In genomic region chr16:8806272-8806983, GRCh38 we compare ENCODE assay signal across 18 cellular contexts. TPM values are rescaled to one million over a fixed set of nuclear protein-coding genes. Genes with fewer than 3 reads are reported as not detected.
A peak's percentile ranks its signal among the peaks of the same experiment; 100 is the strongest.
DNase-seq lines count a peak whose midpoint lies in the region; ATAC-seq, FAIRE-seq and TF ChIP-seq lines count a peak whose summit lies in the region.
"Had no signal": no experiment of that assay in that cellular context is flagged by ENCODE, and none has a peak within 500 bp of the region (broad histone marks: within the 10 kb centered on the region; RNA-seq: fewer than 3 reads in every experiment).

No MANE protein-coding gene starts in this region.

- RAD21 ChIA-PET in GM12878 (lab: Charles Lee; ENCODE audit: unreplicated experiment): interaction anchor here (0.9 kb wide), 1 partner anchor 9 kb away, joined by 3 read pairs; the partner anchor contains the start of gene TMEM186

- H3K9me2 ChIP-seq in OCI-LY7 (ENCODE audit: insufficient read depth, low read length): no peaks in the 10 kb centered on the region

- FAIRE-seq in GM12878 (lab: Jason Lieb, UNC): no peak
- FAIRE-seq: A204.1, HTR-8/SVneo had no signal

- H3K4me3 ChIP-seq in AG10803 (ENCODE audit: low read length): no peak overlapping the region
- H3K4me3 ChIP-seq in OCI-LY7 (ENCODE audit: low read depth, low read length, poor library complexity, severe bottlenecking): no peak overlapping the region
- no peak overlapping the region for H3K4me3 ChIP-seq in GM12878
- H3K4me3 ChIP-seq in colonic mucosa: no peak overlapping the region
- H3K4me3 ChIP-seq: HAP-1 had no signal

- no peak overlapping the region for H3K27ac Mint-ChIP-seq in activated T-helper 1 cell treated with anti-CD3 and anti-CD28 coated beads, Interleukin-12 subunit alpha, Interleukin-12 subunit beta, Interleukin-2, Interleukin-4 antibody, amounts not matched to agents 30 ng/mL and 10 ng/mL and 1 ng/mL, durations not matched to agents 14 hours and 24 hours and 36 hours

- 95% methylated on average over 13 of the region's 13 CpGs for WGBS in GM12878 (ENCODE audit: insufficient coverage, insufficient replicate concordance, low lambda C conversion rate, missing lambda C conversion rate)

- no peak for TF ChIP-seq RAD21 in GM12878 (IDR thresholded peaks at IDR 0.05; ENCODE audit: insufficient read depth, low read depth, low read length)

- TSS peak; percentile 0 for BruUV-seq in OCI-LY7 (replicated peaks; lab: Mats Ljungman, UMichigan)
- BruUV-seq in GM12878 (replicated peaks; lab: Mats Ljungman, UMichigan): TSS peak; percentile 10

- H3K9ac ChIP-seq in GM12878 (ENCODE audit: control insufficient read depth, insufficient read depth, low read length) (no peak overlapping the region), colonic mucosa (ENCODE audit: low read depth in 2 of 2, low read length in 2 of 2) (no peak overlapping the region)

- SMC1A ChIA-PET in GM12878 (lab: Charles Lee; ENCODE audit: uncharacterized antibody, unreplicated experiment): interaction anchor here (0.8 to 1.2 kb wide), 2 partner anchors 11 to 12 kb away, joined by 3 to 5 read pairs; no protein-coding TSS in a partner anchor

- H3K27me3 ChIP-seq in GM12878 (replicated peaks in 1 of 2; ENCODE audit: control insufficient read depth in 2 of 2, insufficient read depth in 2 of 2, low read length in 1 of 2) (no peaks in the 10 kb centered on the region), colonic mucosa (no peaks in the 10 kb centered on the region)

- no peaks in the 10 kb centered on the region for H4K20me1 ChIP-seq in OCI-LY7 (ENCODE audit: insufficient read depth, low read length)
- H4K20me1 ChIP-seq in GM12878 (ENCODE audit: control insufficient read depth, insufficient read depth): no peaks in the 10 kb centered on the region

- TF ChIP-seq CTCF in AG10803 (conservative IDR thresholded peaks at IDR 0.05; ENCODE audit: low read length) (no peak), OCI-LY7 (conservative IDR thresholded peaks at IDR 0.05; ENCODE audit: low read length) (no peak), GM12878 (IDR thresholded peaks at IDR 0.05 in 2 of 3, conservative IDR thresholded peaks at IDR 0.05 in 1 of 3; ENCODE audit: control insufficient read depth in 2 of 3, extremely low read depth in 1 of 3, insufficient read depth in 1 of 3, low read depth in 3 of 3, low read length in 3 of 3) (no peak), colonic mucosa (IDR thresholded peaks at IDR 0.05) (no peak)

- H3K27ac ChIP-seq in OCI-LY7 (ENCODE audit: low read depth, low read length, poor library complexity, severe bottlenecking): no peak overlapping the region
- no peak overlapping the region for H3K27ac ChIP-seq in GM12878 (ENCODE audit: control insufficient read depth, insufficient read depth)
- H3K27ac ChIP-seq in colonic mucosa: no peak overlapping the region
- H3K27ac ChIP-seq: HL-60 had no signal

- in situ Hi-C loops in GM12878 (cut with MboI): no loop called here

- H3K36me3 ChIP-seq in OCI-LY7 (ENCODE audit: insufficient read depth, low read length) (peaks cover 98% of the 10 kb centered on the region), GM12878 (ENCODE audit: control insufficient read depth in 2 of 2, insufficient read depth in 2 of 2, low read length in 1 of 2) (peaks cover 18 to 53% of the 10 kb centered on the region in 2 experiments), colonic mucosa (peaks cover 53% of the 10 kb centered on the region)

- TF ChIP-seq EP300 in GM12878 (IDR thresholded peaks at IDR 0.05; ENCODE audit: borderline replicate concordance in 1 of 2, control insufficient read depth in 1 of 2, low read depth in 2 of 2, low read length in 2 of 2): no peak

- no peak for ATAC-seq in GM12878

- no peaks in the 10 kb centered on the region for H3K27me3 Mint-ChIP-seq in activated T-helper 1 cell treated with anti-CD3 and anti-CD28 coated beads, Interleukin-12 subunit alpha, Interleukin-12 subunit beta, Interleukin-2, Interleukin-4 antibody, amounts not matched to agents 30 ng/mL and 10 ng/mL and 1 ng/mL, durations not matched to agents 14 hours and 24 hours and 36 hours (ENCODE audit: insufficient read depth)

- H3K79me2 ChIP-seq in OCI-LY7 (ENCODE audit: insufficient read depth, low read depth, low read length): peaks cover 16% of the 10 kb centered on the region; the same call in 1 of the 2 replicates
- peaks cover 17% of the 10 kb centered on the region for H3K79me2 ChIP-seq in GM12878 (ENCODE audit: control insufficient read depth, insufficient read depth, low read length)

- H3K9me3 ChIP-seq in OCI-LY7 (ENCODE audit: low read length): no peaks in the 10 kb centered on the region
- no peaks in the 10 kb centered on the region for H3K9me3 ChIP-seq in GM12878 (replicated peaks; ENCODE audit: control insufficient read depth, insufficient read depth, low read length)
- H3K9me3 ChIP-seq in colonic mucosa: no peaks in the 10 kb centered on the region
- H3K9me3 ChIP-seq: HAP-1 had no signal

- H3K9me3 Mint-ChIP-seq in activated T-helper 1 cell treated with anti-CD3 and anti-CD28 coated beads, Interleukin-12 subunit alpha, Interleukin-12 subunit beta, Interleukin-2, Interleukin-4 antibody, amounts not matched to agents 30 ng/mL and 10 ng/mL and 1 ng/mL, durations not matched to agents 14 hours and 24 hours and 36 hours: no peaks in the 10 kb centered on the region
- H3K9me3 Mint-ChIP-seq: CD14-positive monocyte had no signal

- H3K4me1 Mint-ChIP-seq in activated T-helper 1 cell treated with anti-CD3 and anti-CD28 coated beads, Interleukin-12 subunit alpha, Interleukin-12 subunit beta, Interleukin-2, Interleukin-4 antibody, amounts not matched to agents 30 ng/mL and 10 ng/mL and 1 ng/mL, durations not matched to agents 14 hours and 24 hours and 36 hours (ENCODE audit: low read depth): peaks cover 7% of the 10 kb centered on the region
- H3K4me1 Mint-ChIP-seq: CD14-positive monocyte had no signal

- intact Hi-C loops in OCI-LY7 (cut with micrococcal nuclease; ENCODE audit: unreplicated experiment) (no loop called here), GM12878 (cut with micrococcal nuclease; ENCODE audit: unreplicated experiment) (no loop called here), colonic mucosa (cut with DNase I) (loop anchor here (10.0 kb wide), 1 partner anchor 48 kb away; no protein-coding TSS in a partner anchor)
- intact Hi-C loops in activated T-helper 1 cell treated with anti-CD3 and anti-CD28 coated beads, Interleukin-12 subunit alpha, Interleukin-12 subunit beta, Interleukin-2, Interleukin-4 antibody, amounts not matched to agents 30 ng/mL and 10 ng/mL and 1 ng/mL, durations not matched to agents 14 hours and 24 hours and 36 hours (cut with micrococcal nuclease): no loop called here

- H3K36me3 Mint-ChIP-seq in activated T-helper 1 cell treated with anti-CD3 and anti-CD28 coated beads, Interleukin-12 subunit alpha, Interleukin-12 subunit beta, Interleukin-2, Interleukin-4 antibody, amounts not matched to agents 30 ng/mL and 10 ng/mL and 1 ng/mL, durations not matched to agents 14 hours and 24 hours and 36 hours (ENCODE audit: low read depth): peaks cover 56% of the 10 kb centered on the region

- H2AFZ ChIP-seq in OCI-LY7 (ENCODE audit: low read length) (no peak overlapping the region), GM12878 (ENCODE audit: control insufficient read depth, low read depth, low read length) (no peak overlapping the region)

- CTCF ChIA-PET in OCI-LY7 (lab: Charles Lee; ENCODE audit: unreplicated experiment) (no interaction called here), GM12878 (lab: Yijun Ruan, JAX) (interaction anchor here (0.6 to 1.2 kb wide), 2 partner anchors 10 to 189 kb away, joined by 3 to 5 read pairs; no protein-coding TSS in a partner anchor)

- TF ChIP-seq POLR2A in GM12878 (IDR thresholded peaks at IDR 0.05; ENCODE audit: low read depth, low read length): no peak

- H3K4me1 ChIP-seq in OCI-LY7 (ENCODE audit: insufficient read depth, low read length, poor library complexity, severe bottlenecking) (no peaks in the 10 kb centered on the region), GM12878 (ENCODE audit: control insufficient read depth, insufficient read depth, low read length) (no peaks in the 10 kb centered on the region), colonic mucosa (no peaks in the 10 kb centered on the region)
- H3K4me1 ChIP-seq: HAP-1 had no signal

- no peak overlapping the region for H3K4me3 Mint-ChIP-seq in activated T-helper 1 cell treated with anti-CD3 and anti-CD28 coated beads, Interleukin-12 subunit alpha, Interleukin-12 subunit beta, Interleukin-2, Interleukin-4 antibody, amounts not matched to agents 30 ng/mL and 10 ng/mL and 1 ng/mL, durations not matched to agents 14 hours and 24 hours and 36 hours
- H3K4me3 Mint-ChIP-seq: CD14-positive monocyte had no signal

- POLR2A ChIA-PET in OCI-LY7 (lab: Charles Lee): interaction anchor here (0.6 kb wide), 1 partner anchor 34 kb away, joined by 3 read pairs; no protein-coding TSS in a partner anchor
- POLR2A ChIA-PET in GM12878 (lab: Charles Lee): interaction anchor here (1.0 kb wide), 1 partner anchor 15 kb away, joined by 4 read pairs; no protein-coding TSS in a partner anchor

- H3K4me2 ChIP-seq in OCI-LY7 (ENCODE audit: low read length) (no peak overlapping the region), GM12878 (ENCODE audit: control insufficient read depth, insufficient read depth) (no peak overlapping the region)

- DNase-seq in AG10803 (ENCODE audit: low read depth) (peak; percentile 15), OCI-LY7 (ENCODE audit: low spot score) (no peak), GM12878 (ENCODE audit: low read depth, low spot score) (no peak), fibroblast of peridontal ligament (ENCODE audit: extremely low read depth) (peak; percentile 31), activated gamma-delta T cell treated with Interleukin-2 at 50 U/mL for 16 hours (no peak), colonic mucosa (no peak), NCI-H524 treated with DMSO at 0.1 percent for 48 hours (lab: John Stamatoyannopoulos, UW) (no peak)
- DNase-seq in activated T-helper 1 cell treated with anti-CD3 and anti-CD28 coated beads, Interleukin-12 subunit alpha, Interleukin-12 subunit beta, Interleukin-2, Interleukin-4 antibody, amounts not matched to agents 30 ng/mL and 10 ng/mL and 1 ng/mL, durations not matched to agents 14 hours and 24 hours and 36 hours (ENCODE audit: low spot score): no peak
- DNase-seq: DMS 273 treated with DMSO at 0.1 percent for 48 hours, NCI-H187 treated with DMSO at 0.1 percent for 48 hours, NCI-H345, NCI-H526 treated with DMSO at 0.1 percent for 48 hours, SIG-M5 had no signal

RNA-seq across cellular contexts. Expression of gene PMM2, which starts 8.8 kb away (rescaled TPM):
- 39.1 and 41.1 TPM in 2 replicates for total RNA-seq in OCI-LY7 (2014; rRNA removed; shearing (Covaris generic))
- total RNA-seq in OCI-LY7 (2022) (44.5 and 53.9 TPM in 2 replicates), GM12878 (2014; rRNA removed) (52.0 and 52.3 TPM in 2 replicates), GM12878 (2014; rRNA removed; fragmentation: Illumina TruSeq; extraction: Trizol) (56.2 and 58.1 TPM in 2 replicates), GM12878 (2021) (51.6 and 61.4 TPM in 2 replicates), colonic mucosa (10 to 100 TPM; 60.7 to 88.1 TPM)
- 171 and 173 TPM in 2 replicates for total RNA-seq in GM12878 (2013; cell fraction: nucleolus; rRNA removed)
- polyA plus RNA-seq in GM12878 (2011; ENCODE audit: low read depth): 31.9 TPM
- polyA plus RNA-seq in GM12878 (2011; rRNA removed) (33.2 and 46.7 TPM in 2 replicates), GM12878 (2014; fragmentation: Illumina TruSeq; extraction: Trizol) (69.4 and 108 TPM in 2 replicates), GM12878 (2014; fragmentation: Nextera tagmentation; extraction: Ambion mirVana) (10 to 100 TPM; 22.6 to 24.2 TPM), GM12878 (2014; rRNA removed) (57.5 TPM in 2 replicates), GM12878 (2016; fragmentation: Nextera tagmentation; extraction: Ambion mirVana) (10 to 100 TPM; 47.8 to 52.6 TPM)
- polyA plus RNA-seq in GM12878 (2011; cell fraction: cytosol; rRNA removed): 29.9 and 31.8 TPM in 2 replicates
- polyA plus RNA-seq in GM12878 (2011; cell fraction: nucleus; rRNA removed): 33.1 and 39.8 TPM in 2 replicates
- polyA plus RNA-seq in GM12878 (2012): 34.6 and 48.5 TPM in 2 replicates
- 18.6 and 20.0 TPM in 2 replicates for polyA minus RNA-seq in GM12878 (2011; rRNA and poly(A)+ RNA removed)
- 13.7 and 14.8 TPM in 2 replicates for polyA minus RNA-seq in GM12878 (2011; cell fraction: cytosol; rRNA and poly(A)+ RNA removed)
- 19.3 and 38.4 TPM in 2 replicates for polyA minus RNA-seq in GM12878 (2011; cell fraction: nucleus; rRNA and poly(A)+ RNA removed)
- total RNA-seq in activated T-helper 1 cell treated with anti-CD3 and anti-CD28 coated beads, Interleukin-12 subunit alpha, Interleukin-12 subunit beta, Interleukin-2, Interleukin-4 antibody, amounts not matched to agents 30 ng/mL and 10 ng/mL and 1 ng/mL, durations not matched to agents 14 hours and 24 hours and 36 hours: 82.9 and 88.7 TPM in 2 replicates

RNA-seq across cellular contexts. Expression of gene TMEM186, which starts 9.0 kb away (rescaled TPM):
- 8.5 and 11.7 TPM in 2 replicates for total RNA-seq in OCI-LY7 (2014; rRNA removed; shearing (Covaris generic))
- 16.5 and 18.1 TPM in 2 replicates for total RNA-seq in OCI-LY7 (2022)
- 6.7 and 7.6 TPM in 2 replicates for total RNA-seq in GM12878 (2013; cell fraction: nucleolus; rRNA removed)
- 9.0 and 10.6 TPM in 2 replicates for total RNA-seq in GM12878 (2014; rRNA removed)
- 11.9 and 13.0 TPM in 2 replicates for total RNA-seq in GM12878 (2014; rRNA removed; fragmentation: Illumina TruSeq; extraction: Trizol)
- 15.8 and 16.9 TPM in 2 replicates for total RNA-seq in GM12878 (2021)
- 13.6 TPM for polyA plus RNA-seq in GM12878 (2011; ENCODE audit: low read depth)
- polyA plus RNA-seq in GM12878 (2011; rRNA removed): 12.8 and 15.8 TPM in 2 replicates
- polyA plus RNA-seq in GM12878 (2011; cell fraction: cytosol; rRNA removed): 16.4 and 17.9 TPM in 2 replicates
- polyA plus RNA-seq in GM12878 (2011; cell fraction: nucleus; rRNA removed): 8.4 and 8.9 TPM in 2 replicates
- polyA plus RNA-seq in GM12878 (2012): 13.8 and 14.3 TPM in 2 replicates
- 15.4 and 16.7 TPM in 2 replicates for polyA plus RNA-seq in GM12878 (2014; fragmentation: Illumina TruSeq; extraction: Trizol)
- polyA plus RNA-seq in GM12878 (2014; fragmentation: Nextera tagmentation; extraction: Ambion mirVana): 10 to 100 TPM; 27.3 to 28.9 TPM
- polyA plus RNA-seq in GM12878 (2014; rRNA removed): 17.2 and 17.4 TPM in 2 replicates
- 10 to 100 TPM; 23.3 to 28.1 TPM for polyA plus RNA-seq in GM12878 (2016; fragmentation: Nextera tagmentation; extraction: Ambion mirVana)
- 8.1 and 13.8 TPM in 2 replicates for polyA minus RNA-seq in GM12878 (2011; rRNA and poly(A)+ RNA removed)
- polyA minus RNA-seq in GM12878 (2011; cell fraction: cytosol; rRNA and poly(A)+ RNA removed): 2.5 and 2.7 TPM in 2 replicates
- 3.6 and 4.9 TPM in 2 replicates for polyA minus RNA-seq in GM12878 (2011; cell fraction: nucleus; rRNA and poly(A)+ RNA removed)
- 16.9 and 19.0 TPM in 2 replicates for total RNA-seq in activated T-helper 1 cell treated with anti-CD3 and anti-CD28 coated beads, Interleukin-12 subunit alpha, Interleukin-12 subunit beta, Interleukin-2, Interleukin-4 antibody, amounts not matched to agents 30 ng/mL and 10 ng/mL and 1 ng/mL, durations not matched to agents 14 hours and 24 hours and 36 hours
- total RNA-seq in colonic mucosa: 10 to 100 TPM; 11.9 to 20.3 TPM

Comparison
In these comparisons a context has a peak if more than half of its experiments do, and no peak if none do; other contexts are left out.
1. DNase-seq: peak in AG10803 (single experiment) and fibroblast of peridontal ligament (single experiment); none in OCI-LY7 (single experiment), GM12878 (single experiment), activated gamma-delta T cell treated with Interleukin-2 at 50 U/mL for 16 hours (single experiment), activated T-helper 1 cell treated with anti-CD3 and anti-CD28 coated beads, Interleukin-12 subunit alpha, Interleukin-12 subunit beta, Interleukin-2, Interleukin-4 antibody, amounts not matched to agents 30 ng/mL and 10 ng/mL and 1 ng/mL, durations not matched to agents 14 hours and 24 hours and 36 hours (single experiment), colonic mucosa (single experiment) and NCI-H524 treated with DMSO at 0.1 percent for 48 hours (single experiment).